9 cellular contexts compared by ENCODE assay signal in genomic region chr6:35736293-35736894, GRCh38. TPM values are rescaled to one million over a fixed set of nuclear protein-coding genes. Genes with fewer than 3 reads are reported as not detected.
DNase-seq lines count a peak whose midpoint lies in the region; ATAC-seq and TF ChIP-seq lines count a peak whose summit lies in the region.
"Had no signal": no experiment of that assay in that cellular context is flagged by ENCODE, and none has a peak within 500 bp of the region (broad histone marks: within the 10 kb centered on the region; RNA-seq: fewer than 3 reads in every experiment).

No MANE protein-coding gene starts in this region.

- no peak overlapping the region for H3K4me3 ChIP-seq in breast epithelium
- no peak overlapping the region for H3K4me3 ChIP-seq in kidney epithelial cell (ENCODE audit: low read depth, low read length)

- no peak overlapping the region for H3K4me3 Mint-ChIP-seq in activated B cell treated with CpG ODN at 0.5 μM for 24 hours

- H3K4me1 Mint-ChIP-seq in activated B cell treated with CpG ODN at 0.5 μM for 24 hours: peaks cover 31% of the 10 kb centered on the region

- H3K27ac Mint-ChIP-seq in activated B cell treated with CpG ODN at 0.5 μM for 24 hours: peak overlapping the region; percentile 59

- POLR2A ChIA-PET in activated B cell treated with CpG ODN at 0.5 μM for 24 hours (lab: Charles Lee): interaction anchor here (0.5 to 1.1 kb wide), 4 partner anchors 16 to 388 kb away, joined by 3 read pairs; no protein-coding TSS in a partner anchor

- H3K36me3 ChIP-seq in breast epithelium: no peaks in the 10 kb centered on the region
- H3K36me3 ChIP-seq in kidney epithelial cell (ENCODE audit: control insufficient read depth, insufficient read depth, low read length): no peaks in the 10 kb centered on the region

- ATAC-seq in activated B cell treated with CpG ODN at 0.5 μM for 24 hours (ENCODE audit: low read depth) (peak; percentile 19), HG03571 (IDR thresholded peaks at IDR 0.05; ENCODE audit: unreplicated experiment) (no peak)

- H3K27me3 ChIP-seq in breast epithelium (no peaks in the 10 kb centered on the region), kidney epithelial cell (ENCODE audit: control insufficient read depth, insufficient read depth, low read length) (no peaks in the 10 kb centered on the region)

- DNase-seq in NCI-H146 (lab: John Stamatoyannopoulos, UW): peak; percentile 42
- DNase-seq in NCI-H146 treated with DMSO at 0.1 percent for 48 hours (lab: John Stamatoyannopoulos, UW; ENCODE audit: unreplicated experiment): no peak
- DNase-seq in NCI-H1694 (lab: John Stamatoyannopoulos, UW): peak; percentile 60
- DNase-seq in activated B cell treated with CpG ODN at 0.5 μM for 24 hours: peak; percentile 67
- DNase-seq in breast epithelium (ENCODE audit: low spot score in 2 of 2): peak; percentile 62 to 66
- no peak for DNase-seq in kidney epithelial cell (ENCODE audit: low read depth)
- DNase-seq in stimulated activated CD4-positive, alpha-beta T cell treated with anti-CD3 and anti-CD28 coated beads, Interleukin-4, amount 100 ng/mL, for 1 hour: peak; percentile 83

- peak; percentile 90 for TF ChIP-seq CTCF in activated B cell treated with CpG ODN at 0.5 μM for 24 hours (IDR thresholded peaks at IDR 0.05)
- TF ChIP-seq CTCF in breast epithelium (IDR thresholded peaks at IDR 0.05): peak; percentile 79 to 92 (median 85)
- TF ChIP-seq CTCF in kidney epithelial cell (IDR thresholded peaks at IDR 0.05; ENCODE audit: insufficient read depth, low read length, poor library complexity, severe bottlenecking): peak; percentile 96

- no peaks in the 10 kb centered on the region for H3K27me3 Mint-ChIP-seq in activated B cell treated with CpG ODN at 0.5 μM for 24 hours

- H3K36me3 Mint-ChIP-seq in activated B cell treated with CpG ODN at 0.5 μM for 24 hours (ENCODE audit: low read depth): no peaks in the 10 kb centered on the region

- H3K27ac ChIP-seq in breast epithelium: no peak overlapping the region

- peaks cover 16 to 20% of the 10 kb centered on the region in 2 donors for H3K4me1 ChIP-seq in breast epithelium

- intact Hi-C loops in activated B cell treated with CpG ODN at 0.5 μM for 24 hours (cut with micrococcal nuclease) (loop anchor here (1.0 to 5.0 kb wide), 5 partner anchors 49 to 439 kb away; partner anchors contain the start of genes DEF6 and RPL10A), breast epithelium (cut with DNase I; ENCODE audit: low total_unique reads) (loop anchor here (5.0 kb wide), 2 partner anchors 149 to 209 kb away; no protein-coding TSS in a partner anchor)

- H3K9me3 ChIP-seq in breast epithelium: no peaks in the 10 kb centered on the region

- CTCF ChIA-PET in activated B cell treated with CpG ODN at 0.5 μM for 24 hours (lab: Charles Lee): interaction anchor here (0.6 to 5.8 kb wide), 33 partner anchors 9 to 907 kb away, joined by 3 to 177 read pairs (median 6); partner anchors contain the start of gene DEF6

- no peak for TF ChIP-seq POLR2A in breast epithelium (IDR thresholded peaks at IDR 0.05)

- H3K9me3 Mint-ChIP-seq in activated B cell treated with CpG ODN at 0.5 μM for 24 hours: no peaks in the 10 kb centered on the region

RNA-seq across cellular contexts. Expression of gene ARMC12, which starts 0.4 kb away (rescaled TPM):
- total RNA-seq in activated B cell treated with CpG ODN at 0.5 μM for 24 hours (0.89 and 1.1 TPM in 2 replicates), breast epithelium (1 to 10 TPM in 1 of 3 donors, under 1 TPM in 2; 0.29 to 1.4 (median 0.33) TPM), kidney epithelial cell (0.29 TPM in 1 of 2 replicates, not detected in the other)

RNA-seq across cellular contexts. Expression of gene CLPSL2, which starts 40.0 kb away (rescaled TPM):
- not detected in 2 replicates for total RNA-seq in activated B cell treated with CpG ODN at 0.5 μM for 24 hours
- total RNA-seq in breast epithelium: 1 to 10 TPM in 1 of 3 donors, not detected in 2; 2.3 TPM
- not detected in 2 replicates for total RNA-seq in kidney epithelial cell
- total RNA-seq: lower leg skin had no signal

RNA-seq across cellular contexts. Expression of gene CLPSL1, which starts 44.4 kb away (rescaled TPM):
- total RNA-seq in activated B cell treated with CpG ODN at 0.5 μM for 24 hours: not detected in 2 replicates
- total RNA-seq in breast epithelium: 1 to 10 TPM in 1 of 3 donors, not detected in 2; 1.3 TPM
- not detected in 2 replicates for total RNA-seq in kidney epithelial cell
- total RNA-seq: lower leg skin had no signal

RNA-seq across cellular contexts. Expression of gene FKBP5, which starts 47.7 kb away (rescaled TPM):
- total RNA-seq in activated B cell treated with CpG ODN at 0.5 μM for 24 hours (17.1 TPM in 2 replicates), breast epithelium (100 to 1,000 TPM; 167 to 970 (median 266) TPM), kidney epithelial cell (9.7 and 10.4 TPM in 2 replicates)

Comparison
In these comparisons a context has a peak if more than half of its experiments do, and no peak if none do; other contexts are left out.
1. DNase-seq: peak in NCI-H146 (single experiment), NCI-H1694 (single experiment), activated B cell treated with CpG ODN at 0.5 μM for 24 hours (single experiment), breast epithelium (2 of 2) and stimulated activated CD4-positive, alpha-beta T cell treated with anti-CD3 and anti-CD28 coated beads, Interleukin-4, amount 100 ng/mL, for 1 hour (single experiment); none in NCI-H146 treated with DMSO at 0.1 percent for 48 hours (single experiment) and kidney epithelial cell (single experiment).
2. Peak in every context shown above with its lines, with median percentiles within 50 percentile points of each other: CTCF ChIP-seq.